1 cellular context compared by ENCODE assay signal in genomic region chr15:65804252-65804931, GRCh38.
A peak's percentile ranks its signal among the peaks of the same experiment; 100 is the strongest.
TF ChIP-seq lines count a peak whose summit lies in the region.

No MANE protein-coding gene starts in this region.

TF ChIP-seq in HepG2, 621 proteins besides CTCF, POLR2A, EP300 and RAD21 (continued from another document and continues in another):
- TF ChIP-seq CBFB (CRISPR knock-in tag; IDR thresholded peaks at IDR 0.05): 0 out of 2 replicates have a peak, but pooled peaks have one; percentile 43
- no peak for TF ChIP-seq MATR3 (CRISPR knock-in tag; IDR thresholded peaks at IDR 0.05)
- no peak for TF ChIP-seq ZNF563 (CRISPR knock-in tag; IDR thresholded peaks at IDR 0.05)
- TF ChIP-seq HOXA5 (CRISPR knock-in tag; IDR thresholded peaks at IDR 0.05): 0 out of 2 replicates have a peak, but pooled peaks have one; percentile 13
- no peak for TF ChIP-seq SOX6 (IDR thresholded peaks at IDR 0.05)
- peak; percentile 67; the same call in 1 of the 2 replicates for TF ChIP-seq SOX6 (CRISPR knock-in tag; IDR thresholded peaks at IDR 0.05)
- TF ChIP-seq, protein P1, sequence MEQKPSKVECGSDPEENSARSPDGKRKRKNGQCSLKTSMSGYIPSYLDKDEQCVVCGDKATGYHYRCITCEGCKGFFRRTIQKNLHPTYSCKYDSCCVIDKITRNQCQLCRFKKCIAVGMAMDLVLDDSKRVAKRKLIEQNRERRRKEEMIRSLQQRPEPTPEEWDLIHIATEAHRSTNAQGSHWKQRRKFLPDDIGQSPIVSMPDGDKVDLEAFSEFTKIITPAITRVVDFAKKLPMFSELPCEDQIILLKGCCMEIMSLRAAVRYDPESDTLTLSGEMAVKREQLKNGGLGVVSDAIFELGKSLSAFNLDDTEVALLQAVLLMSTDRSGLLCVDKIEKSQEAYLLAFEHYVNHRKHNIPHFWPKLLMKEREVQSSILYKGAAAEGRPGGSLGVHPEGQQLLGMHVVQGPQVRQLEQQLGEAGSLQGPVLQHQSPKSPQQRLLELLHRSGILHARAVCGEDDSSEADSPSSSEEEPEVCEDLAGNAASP (CRISPR knock-in tag; IDR thresholded peaks at IDR 0.05; ENCODE audit: borderline replicate concordance): no peak
- TF ChIP-seq ZNF710 (CRISPR knock-in tag; IDR thresholded peaks at IDR 0.05; ENCODE audit: borderline replicate concordance): peak; percentile 22; the same call in 1 of the 2 replicates
- peak; percentile 92 for TF ChIP-seq SIX4 (CRISPR knock-in tag; IDR thresholded peaks at IDR 0.05)
- TF ChIP-seq CAMTA2 (CRISPR knock-in tag; IDR thresholded peaks at IDR 0.05; ENCODE audit: borderline replicate concordance): no peak
- 0 out of 2 replicates have a peak, but pooled peaks have one; percentile 11 for TF ChIP-seq PATZ1 (CRISPR knock-in tag; IDR thresholded peaks at IDR 0.05)
- TF ChIP-seq HNF4G (IDR thresholded peaks at IDR 0.05; ENCODE audit: borderline replicate concordance, low read depth, low read length): 0 out of 2 replicates have a peak, but pooled peaks have one; percentile 5
- no peak for TF ChIP-seq HNF4G (CRISPR knock-in tag; IDR thresholded peaks at IDR 0.05; ENCODE audit: borderline replicate concordance, low read depth)
- TF ChIP-seq RBFOX2 (IDR thresholded peaks at IDR 0.05; ENCODE audit: low read depth, low read length): no peak
- TF ChIP-seq, protein P2, sequence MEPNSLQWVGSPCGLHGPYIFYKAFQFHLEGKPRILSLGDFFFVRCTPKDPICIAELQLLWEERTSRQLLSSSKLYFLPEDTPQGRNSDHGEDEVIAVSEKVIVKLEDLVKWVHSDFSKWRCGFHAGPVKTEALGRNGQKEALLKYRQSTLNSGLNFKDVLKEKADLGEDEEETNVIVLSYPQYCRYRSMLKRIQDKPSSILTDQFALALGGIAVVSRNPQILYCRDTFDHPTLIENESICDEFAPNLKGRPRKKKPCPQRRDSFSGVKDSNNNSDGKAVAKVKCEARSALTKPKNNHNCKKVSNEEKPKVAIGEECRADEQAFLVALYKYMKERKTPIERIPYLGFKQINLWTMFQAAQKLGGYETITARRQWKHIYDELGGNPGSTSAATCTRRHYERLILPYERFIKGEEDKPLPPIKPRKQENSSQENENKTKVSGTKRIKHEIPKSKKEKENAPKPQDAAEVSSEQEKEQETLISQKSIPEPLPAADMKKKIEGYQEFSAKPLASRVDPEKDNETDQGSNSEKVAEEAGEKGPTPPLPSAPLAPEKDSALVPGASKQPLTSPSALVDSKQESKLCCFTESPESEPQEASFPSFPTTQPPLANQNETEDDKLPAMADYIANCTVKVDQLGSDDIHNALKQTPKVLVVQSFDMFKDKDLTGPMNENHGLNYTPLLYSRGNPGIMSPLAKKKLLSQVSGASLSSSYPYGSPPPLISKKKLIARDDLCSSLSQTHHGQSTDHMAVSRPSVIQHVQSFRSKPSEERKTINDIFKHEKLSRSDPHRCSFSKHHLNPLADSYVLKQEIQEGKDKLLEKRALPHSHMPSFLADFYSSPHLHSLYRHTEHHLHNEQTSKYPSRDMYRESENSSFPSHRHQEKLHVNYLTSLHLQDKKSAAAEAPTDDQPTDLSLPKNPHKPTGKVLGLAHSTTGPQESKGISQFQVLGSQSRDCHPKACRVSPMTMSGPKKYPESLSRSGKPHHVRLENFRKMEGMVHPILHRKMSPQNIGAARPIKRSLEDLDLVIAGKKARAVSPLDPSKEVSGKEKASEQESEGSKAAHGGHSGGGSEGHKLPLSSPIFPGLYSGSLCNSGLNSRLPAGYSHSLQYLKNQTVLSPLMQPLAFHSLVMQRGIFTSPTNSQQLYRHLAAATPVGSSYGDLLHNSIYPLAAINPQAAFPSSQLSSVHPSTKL (CRISPR knock-in tag; IDR thresholded peaks at IDR 0.05): peak; percentile 99
- no peak for TF ChIP-seq NFRKB (IDR thresholded peaks at IDR 0.05)
- TF ChIP-seq, protein P3, sequence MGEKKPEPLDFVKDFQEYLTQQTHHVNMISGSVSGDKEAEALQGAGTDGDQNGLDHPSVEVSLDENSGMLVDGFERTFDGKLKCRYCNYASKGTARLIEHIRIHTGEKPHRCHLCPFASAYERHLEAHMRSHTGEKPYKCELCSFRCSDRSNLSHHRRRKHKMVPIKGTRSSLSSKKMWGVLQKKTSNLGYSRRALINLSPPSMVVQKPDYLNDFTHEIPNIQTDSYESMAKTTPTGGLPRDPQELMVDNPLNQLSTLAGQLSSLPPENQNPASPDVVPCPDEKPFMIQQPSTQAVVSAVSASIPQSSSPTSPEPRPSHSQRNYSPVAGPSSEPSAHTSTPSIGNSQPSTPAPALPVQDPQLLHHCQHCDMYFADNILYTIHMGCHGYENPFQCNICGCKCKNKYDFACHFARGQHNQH (CRISPR knock-in tag; IDR thresholded peaks at IDR 0.05): 0 out of 2 replicates have a peak, but pooled peaks have one; percentile 43
- no peak for TF ChIP-seq HNF1A (IDR thresholded peaks at IDR 0.05; ENCODE audit: low read depth)
- TF ChIP-seq HNF1A (CRISPR knock-in tag; IDR thresholded peaks at IDR 0.05; ENCODE audit: borderline replicate concordance): peak; percentile 17; the same call in 1 of the 2 replicates
- peak; percentile 43; the same call in 1 of the 2 replicates for TF ChIP-seq SALL1 (CRISPR knock-in tag; IDR thresholded peaks at IDR 0.05)
- 0 out of 2 replicates have a peak, but pooled peaks have one; percentile 9 for TF ChIP-seq ELF3 (CRISPR knock-in tag; IDR thresholded peaks at IDR 0.05)
- TF ChIP-seq, protein P4, sequence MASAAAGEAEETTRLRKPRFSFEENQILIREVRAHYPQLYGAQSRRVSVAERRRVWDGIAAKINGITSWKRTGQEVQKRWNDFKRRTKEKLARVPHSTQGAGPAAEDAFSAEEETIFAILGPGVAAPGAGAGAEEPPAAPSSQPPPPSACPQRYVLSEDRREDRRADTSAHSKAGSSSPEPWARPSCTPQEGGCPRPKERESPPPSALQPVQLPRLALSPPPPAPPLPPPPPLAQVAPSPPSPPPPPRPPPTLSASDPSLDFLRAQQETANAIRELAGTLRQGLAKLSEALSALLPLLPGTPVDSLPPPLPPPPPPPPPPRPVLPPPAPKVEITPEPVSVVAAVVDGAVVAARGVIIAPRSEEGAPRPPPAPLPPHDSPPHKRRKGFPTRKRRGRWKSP (CRISPR knock-in tag; IDR thresholded peaks at IDR 0.05): peak; percentile 37; the same call in 1 of the 2 replicates
- TF ChIP-seq, protein P5, sequence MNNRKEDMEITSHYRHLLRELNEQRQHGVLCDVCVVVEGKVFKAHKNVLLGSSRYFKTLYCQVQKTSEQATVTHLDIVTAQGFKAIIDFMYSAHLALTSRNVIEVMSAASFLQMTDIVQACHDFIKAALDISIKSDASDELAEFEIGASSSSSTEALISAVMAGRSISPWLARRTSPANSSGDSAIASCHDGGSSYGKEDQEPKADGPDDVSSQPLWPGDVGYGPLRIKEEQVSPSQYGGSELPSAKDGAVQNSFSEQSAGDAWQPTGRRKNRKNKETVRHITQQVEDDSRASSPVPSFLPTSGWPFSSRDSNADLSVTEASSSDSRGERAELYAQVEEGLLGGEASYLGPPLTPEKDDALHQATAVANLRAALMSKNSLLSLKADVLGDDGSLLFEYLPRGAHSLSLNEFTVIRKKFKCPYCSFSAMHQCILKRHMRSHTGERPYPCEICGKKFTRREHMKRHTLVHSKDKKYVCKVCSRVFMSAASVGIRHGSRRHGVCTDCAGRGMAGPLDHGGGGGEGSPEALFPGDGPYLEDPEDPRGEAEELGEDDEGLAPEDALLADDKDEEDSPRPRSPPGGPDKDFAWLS (CRISPR knock-in tag; IDR thresholded peaks at IDR 0.05; ENCODE audit: borderline replicate concordance): no peak
- no peak for TF ChIP-seq ETV5 (CRISPR knock-in tag; IDR thresholded peaks at IDR 0.05; ENCODE audit: borderline replicate concordance)
- peak; percentile 34; the same call in 1 of the 2 replicates for TF ChIP-seq MIER3 (CRISPR knock-in tag; IDR thresholded peaks at IDR 0.05; ENCODE audit: borderline replicate concordance)
- TF ChIP-seq HHEX (CRISPR knock-in tag; IDR thresholded peaks at IDR 0.05): 0 out of 2 replicates have a peak, but pooled peaks have one; percentile 22
- TF ChIP-seq ZNF576 (CRISPR knock-in tag; IDR thresholded peaks at IDR 0.05): no peak
- TF ChIP-seq NFKBIZ (CRISPR knock-in tag; IDR thresholded peaks at IDR 0.05): 0 out of 2 replicates have a peak, but pooled peaks have one; percentile 55
- TF ChIP-seq BCL6 (CRISPR knock-in tag; IDR thresholded peaks at IDR 0.05): peak; percentile 56; the same call in 1 of the 2 replicates
- 0 out of 2 replicates have a peak, but pooled peaks have one; percentile 52 for TF ChIP-seq SSRP1 (CRISPR knock-in tag; IDR thresholded peaks at IDR 0.05)
- TF ChIP-seq NR3C1 (CRISPR knock-in tag; IDR thresholded peaks at IDR 0.05): no peak
- peak; percentile 72 for TF ChIP-seq FOXA3 (CRISPR knock-in tag; IDR thresholded peaks at IDR 0.05)
- peak; percentile 46; the same call in 1 of the 2 replicates for TF ChIP-seq HMGXB3 (CRISPR knock-in tag; IDR thresholded peaks at IDR 0.05; ENCODE audit: borderline replicate concordance)
